ENCODE assay signal across 1 cellular context in the genomic region with DNA sequence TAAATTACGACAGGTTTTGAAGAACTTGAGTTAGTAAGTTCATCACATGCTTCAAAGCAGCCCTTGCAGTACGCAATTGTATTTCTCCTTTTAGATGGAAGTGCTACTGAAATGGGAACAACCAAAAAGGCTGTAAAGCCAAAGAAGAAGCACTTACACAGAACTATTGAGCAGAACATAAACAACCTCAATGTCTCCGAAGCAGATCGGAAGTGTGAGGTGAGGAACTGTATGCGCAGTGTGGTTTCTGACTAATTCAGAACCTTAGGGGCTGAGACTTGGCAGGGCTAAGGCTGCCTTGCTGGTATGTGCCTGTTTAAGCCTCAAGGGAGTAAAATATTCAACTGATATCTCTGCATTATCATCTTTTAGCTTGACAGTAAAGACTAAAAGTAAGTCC.
TF ChIP-seq lines count a peak whose summit lies in the region.

No MANE protein-coding gene starts in this region.

TF ChIP-seq in GM12878, 131 proteins besides CTCF, POLR2A, EP300 and RAD21 (continues in another document):
- TF ChIP-seq TBL1XR1 (IDR thresholded peaks at IDR 0.05; ENCODE audit: low read depth, low read length): peak; percentile 62; the same call in 1 of the 2 replicates
- peak; percentile 85 for TF ChIP-seq SPI1 (IDR thresholded peaks at IDR 0.05; ENCODE audit: borderline replicate concordance, insufficient read depth, low read depth, low read length)
- peak; percentile 73 for TF ChIP-seq IKZF1 (conservative IDR thresholded peaks at IDR 0.05)
- TF ChIP-seq, protein P1, sequence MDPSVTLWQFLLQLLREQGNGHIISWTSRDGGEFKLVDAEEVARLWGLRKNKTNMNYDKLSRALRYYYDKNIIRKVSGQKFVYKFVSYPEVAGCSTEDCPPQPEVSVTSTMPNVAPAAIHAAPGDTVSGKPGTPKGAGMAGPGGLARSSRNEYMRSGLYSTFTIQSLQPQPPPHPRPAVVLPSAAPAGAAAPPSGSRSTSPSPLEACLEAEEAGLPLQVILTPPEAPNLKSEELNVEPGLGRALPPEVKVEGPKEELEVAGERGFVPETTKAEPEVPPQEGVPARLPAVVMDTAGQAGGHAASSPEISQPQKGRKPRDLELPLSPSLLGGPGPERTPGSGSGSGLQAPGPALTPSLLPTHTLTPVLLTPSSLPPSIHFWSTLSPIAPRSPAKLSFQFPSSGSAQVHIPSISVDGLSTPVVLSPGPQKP (IDR thresholded peaks at IDR 0.05; ENCODE audit: low read depth, low read length): no peak
- TF ChIP-seq BACH1 (IDR thresholded peaks at IDR 0.05; ENCODE audit: borderline replicate concordance): peak; percentile 51; the same call in 1 of the 2 replicates
- no peak; the same call in 1 of the 2 replicates for TF ChIP-seq CHD2 (IDR thresholded peaks at IDR 0.05; ENCODE audit: borderline replicate concordance, low read depth, low read length)
- TF ChIP-seq MEF2A (IDR thresholded peaks at IDR 0.05; ENCODE audit: insufficient read depth, low read depth, low read length): peak; percentile 49; the same call in 1 of the 2 replicates
- TF ChIP-seq, protein P2, sequence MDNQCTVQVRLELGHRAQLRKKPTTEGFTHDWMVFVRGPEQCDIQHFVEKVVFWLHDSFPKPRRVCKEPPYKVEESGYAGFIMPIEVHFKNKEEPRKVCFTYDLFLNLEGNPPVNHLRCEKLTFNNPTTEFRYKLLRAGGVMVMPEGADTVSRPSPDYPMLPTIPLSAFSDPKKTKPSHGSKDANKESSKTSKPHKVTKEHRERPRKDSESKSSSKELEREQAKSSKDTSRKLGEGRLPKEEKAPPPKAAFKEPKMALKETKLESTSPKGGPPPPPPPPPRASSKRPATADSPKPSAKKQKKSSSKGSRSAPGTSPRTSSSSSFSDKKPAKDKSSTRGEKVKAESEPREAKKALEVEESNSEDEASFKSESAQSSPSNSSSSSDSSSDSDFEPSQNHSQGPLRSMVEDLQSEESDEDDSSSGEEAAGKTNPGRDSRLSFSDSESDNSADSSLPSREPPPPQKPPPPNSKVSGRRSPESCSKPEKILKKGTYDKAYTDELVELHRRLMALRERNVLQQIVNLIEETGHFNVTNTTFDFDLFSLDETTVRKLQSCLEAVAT (IDR thresholded peaks at IDR 0.05): peak; percentile 81; the same call in 1 of the 2 replicates
- TF ChIP-seq NR2F1 (conservative IDR thresholded peaks at IDR 0.05): no peak
- 0 out of 2 replicates have a peak, but pooled peaks have one; percentile 29 for TF ChIP-seq EED (IDR thresholded peaks at IDR 0.05; ENCODE audit: low read depth)
- peak; percentile 74 for TF ChIP-seq ATF7 (IDR thresholded peaks at IDR 0.05; ENCODE audit: low read depth)
- no peak for TF ChIP-seq FOXM1 (IDR thresholded peaks at IDR 0.05; ENCODE audit: low read depth, low read length)
- peak; percentile 53; the same call in 1 of the 2 replicates for TF ChIP-seq RELB (IDR thresholded peaks at IDR 0.05; ENCODE audit: low read depth)
- TF ChIP-seq, protein P3, sequence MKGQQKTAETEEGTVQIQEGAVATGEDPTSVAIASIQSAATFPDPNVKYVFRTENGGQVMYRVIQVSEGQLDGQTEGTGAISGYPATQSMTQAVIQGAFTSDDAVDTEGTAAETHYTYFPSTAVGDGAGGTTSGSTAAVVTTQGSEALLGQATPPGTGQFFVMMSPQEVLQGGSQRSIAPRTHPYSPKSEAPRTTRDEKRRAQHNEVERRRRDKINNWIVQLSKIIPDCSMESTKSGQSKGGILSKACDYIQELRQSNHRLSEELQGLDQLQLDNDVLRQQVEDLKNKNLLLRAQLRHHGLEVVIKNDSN (IDR thresholded peaks at IDR 0.05; ENCODE audit: borderline replicate concordance, extremely low read length, insufficient read depth, low read depth, low read length): no peak
- 0 out of 2 replicates have a peak, but pooled peaks have one; percentile 70 for TF ChIP-seq MYB (IDR thresholded peaks at IDR 0.05; ENCODE audit: borderline replicate concordance, low read depth, low read length)
- TF ChIP-seq JUNB (IDR thresholded peaks at IDR 0.05): peak; percentile 71
- TF ChIP-seq, protein P4, sequence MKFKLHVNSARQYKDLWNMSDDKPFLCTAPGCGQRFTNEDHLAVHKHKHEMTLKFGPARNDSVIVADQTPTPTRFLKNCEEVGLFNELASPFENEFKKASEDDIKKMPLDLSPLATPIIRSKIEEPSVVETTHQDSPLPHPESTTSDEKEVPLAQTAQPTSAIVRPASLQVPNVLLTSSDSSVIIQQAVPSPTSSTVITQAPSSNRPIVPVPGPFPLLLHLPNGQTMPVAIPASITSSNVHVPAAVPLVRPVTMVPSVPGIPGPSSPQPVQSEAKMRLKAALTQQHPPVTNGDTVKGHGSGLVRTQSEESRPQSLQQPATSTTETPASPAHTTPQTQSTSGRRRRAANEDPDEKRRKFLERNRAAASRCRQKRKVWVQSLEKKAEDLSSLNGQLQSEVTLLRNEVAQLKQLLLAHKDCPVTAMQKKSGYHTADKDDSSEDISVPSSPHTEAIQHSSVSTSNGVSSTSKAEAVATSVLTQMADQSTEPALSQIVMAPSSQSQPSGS (IDR thresholded peaks at IDR 0.05; ENCODE audit: low read length): peak; percentile 53; the same call in 1 of the 2 replicates
- peak; percentile 24 for TF ChIP-seq KLF5 (IDR thresholded peaks at IDR 0.05; ENCODE audit: partially characterized antibody)
- TF ChIP-seq ZNF622 (IDR thresholded peaks at IDR 0.05): no peak
- TF ChIP-seq NBN (IDR thresholded peaks at IDR 0.05): peak; percentile 67; the same call in 1 of the 2 replicates
- 0 out of 2 replicates have a peak, but pooled peaks have one; percentile 56 for TF ChIP-seq ZSCAN29 (IDR thresholded peaks at IDR 0.05)
- no peak for TF ChIP-seq POLR2AphosphoS2 (IDR thresholded peaks at IDR 0.05; ENCODE audit: low read depth, low read length)
- peak; percentile 79 for TF ChIP-seq FOXK2 (IDR thresholded peaks at IDR 0.05)
- TF ChIP-seq STAT3 (IDR thresholded peaks at IDR 0.05; ENCODE audit: low read depth, low read length): 0 out of 2 replicates have a peak, but pooled peaks have one; percentile 26
- peak; percentile 21; the same call in 1 of the 2 replicates for TF ChIP-seq ZNF24 (IDR thresholded peaks at IDR 0.05)
- TF ChIP-seq ZBTB33 (IDR thresholded peaks at IDR 0.05): no peak
- peak; percentile 76; the same call in 1 of the 2 replicates for TF ChIP-seq IRF4 (IDR thresholded peaks at IDR 0.05; ENCODE audit: low read depth, low read length)
- TF ChIP-seq, protein P5, sequence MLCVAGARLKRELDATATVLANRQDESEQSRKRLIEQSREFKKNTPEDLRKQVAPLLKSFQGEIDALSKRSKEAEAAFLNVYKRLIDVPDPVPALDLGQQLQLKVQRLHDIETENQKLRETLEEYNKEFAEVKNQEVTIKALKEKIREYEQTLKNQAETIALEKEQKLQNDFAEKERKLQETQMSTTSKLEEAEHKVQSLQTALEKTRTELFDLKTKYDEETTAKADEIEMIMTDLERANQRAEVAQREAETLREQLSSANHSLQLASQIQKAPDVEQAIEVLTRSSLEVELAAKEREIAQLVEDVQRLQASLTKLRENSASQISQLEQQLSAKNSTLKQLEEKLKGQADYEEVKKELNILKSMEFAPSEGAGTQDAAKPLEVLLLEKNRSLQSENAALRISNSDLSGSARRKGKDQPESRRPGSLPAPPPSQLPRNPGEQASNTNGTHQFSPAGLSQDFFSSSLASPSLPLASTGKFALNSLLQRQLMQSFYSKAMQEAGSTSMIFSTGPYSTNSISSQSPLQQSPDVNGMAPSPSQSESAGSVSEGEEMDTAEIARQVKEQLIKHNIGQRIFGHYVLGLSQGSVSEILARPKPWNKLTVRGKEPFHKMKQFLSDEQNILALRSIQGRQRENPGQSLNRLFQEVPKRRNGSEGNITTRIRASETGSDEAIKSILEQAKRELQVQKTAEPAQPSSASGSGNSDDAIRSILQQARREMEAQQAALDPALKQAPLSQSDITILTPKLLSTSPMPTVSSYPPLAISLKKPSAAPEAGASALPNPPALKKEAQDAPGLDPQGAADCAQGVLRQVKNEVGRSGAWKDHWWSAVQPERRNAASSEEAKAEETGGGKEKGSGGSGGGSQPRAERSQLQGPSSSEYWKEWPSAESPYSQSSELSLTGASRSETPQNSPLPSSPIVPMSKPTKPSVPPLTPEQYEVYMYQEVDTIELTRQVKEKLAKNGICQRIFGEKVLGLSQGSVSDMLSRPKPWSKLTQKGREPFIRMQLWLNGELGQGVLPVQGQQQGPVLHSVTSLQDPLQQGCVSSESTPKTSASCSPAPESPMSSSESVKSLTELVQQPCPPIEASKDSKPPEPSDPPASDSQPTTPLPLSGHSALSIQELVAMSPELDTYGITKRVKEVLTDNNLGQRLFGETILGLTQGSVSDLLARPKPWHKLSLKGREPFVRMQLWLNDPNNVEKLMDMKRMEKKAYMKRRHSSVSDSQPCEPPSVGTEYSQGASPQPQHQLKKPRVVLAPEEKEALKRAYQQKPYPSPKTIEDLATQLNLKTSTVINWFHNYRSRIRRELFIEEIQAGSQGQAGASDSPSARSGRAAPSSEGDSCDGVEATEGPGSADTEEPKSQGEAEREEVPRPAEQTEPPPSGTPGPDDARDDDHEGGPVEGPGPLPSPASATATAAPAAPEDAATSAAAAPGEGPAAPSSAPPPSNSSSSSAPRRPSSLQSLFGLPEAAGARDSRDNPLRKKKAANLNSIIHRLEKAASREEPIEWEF (IDR thresholded peaks at IDR 0.05; ENCODE audit: insufficient replicate concordance, low read depth, low read length): peak; percentile 35
- no peak for TF ChIP-seq YBX1 (IDR thresholded peaks at IDR 0.05)
- peak; percentile 77; the same call in 1 of the 3 replicates for TF ChIP-seq POU2F2 (IDR thresholded peaks at IDR 0.05; ENCODE audit: borderline replicate concordance, low read depth, low read length)
- peak; percentile 83 for TF ChIP-seq PAX5 (IDR thresholded peaks at IDR 0.05; ENCODE audit: borderline replicate concordance, low read depth, low read length)
- TF ChIP-seq KAT2A (conservative IDR thresholded peaks at IDR 0.05; ENCODE audit: control insufficient read depth, low read depth, low read length): no peak
- TF ChIP-seq BRCA1 (IDR thresholded peaks at IDR 0.05; ENCODE audit: low read depth, low read length): no peak
- TF ChIP-seq, protein P6, sequence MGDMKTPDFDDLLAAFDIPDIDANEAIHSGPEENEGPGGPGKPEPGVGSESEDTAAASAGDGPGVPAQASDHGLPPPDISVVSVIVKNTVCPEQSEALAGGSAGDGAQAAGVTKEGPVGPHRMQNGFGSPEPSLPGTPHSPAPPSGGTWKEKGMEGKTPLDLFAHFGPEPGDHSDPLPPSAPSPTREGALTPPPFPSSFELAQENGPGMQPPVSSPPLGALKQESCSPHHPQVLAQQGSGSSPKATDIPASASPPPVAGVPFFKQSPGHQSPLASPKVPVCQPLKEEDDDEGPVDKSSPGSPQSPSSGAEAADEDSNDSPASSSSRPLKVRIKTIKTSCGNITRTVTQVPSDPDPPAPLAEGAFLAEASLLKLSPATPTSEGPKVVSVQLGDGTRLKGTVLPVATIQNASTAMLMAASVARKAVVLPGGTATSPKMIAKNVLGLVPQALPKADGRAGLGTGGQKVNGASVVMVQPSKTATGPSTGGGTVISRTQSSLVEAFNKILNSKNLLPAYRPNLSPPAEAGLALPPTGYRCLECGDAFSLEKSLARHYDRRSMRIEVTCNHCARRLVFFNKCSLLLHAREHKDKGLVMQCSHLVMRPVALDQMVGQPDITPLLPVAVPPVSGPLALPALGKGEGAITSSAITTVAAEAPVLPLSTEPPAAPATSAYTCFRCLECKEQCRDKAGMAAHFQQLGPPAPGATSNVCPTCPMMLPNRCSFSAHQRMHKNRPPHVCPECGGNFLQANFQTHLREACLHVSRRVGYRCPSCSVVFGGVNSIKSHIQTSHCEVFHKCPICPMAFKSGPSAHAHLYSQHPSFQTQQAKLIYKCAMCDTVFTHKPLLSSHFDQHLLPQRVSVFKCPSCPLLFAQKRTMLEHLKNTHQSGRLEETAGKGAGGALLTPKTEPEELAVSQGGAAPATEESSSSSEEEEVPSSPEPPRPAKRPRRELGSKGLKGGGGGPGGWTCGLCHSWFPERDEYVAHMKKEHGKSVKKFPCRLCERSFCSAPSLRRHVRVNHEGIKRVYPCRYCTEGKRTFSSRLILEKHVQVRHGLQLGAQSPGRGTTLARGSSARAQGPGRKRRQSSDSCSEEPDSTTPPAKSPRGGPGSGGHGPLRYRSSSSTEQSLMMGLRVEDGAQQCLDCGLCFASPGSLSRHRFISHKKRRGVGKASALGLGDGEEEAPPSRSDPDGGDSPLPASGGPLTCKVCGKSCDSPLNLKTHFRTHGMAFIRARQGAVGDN (IDR thresholded peaks at IDR 0.05): peak; percentile 78
- TF ChIP-seq MTA2 (IDR thresholded peaks at IDR 0.05; ENCODE audit: low read depth): peak; percentile 68
- TF ChIP-seq BCL11A (IDR thresholded peaks at IDR 0.05; ENCODE audit: low read depth, low read length): peak; percentile 84
